1 cellular context compared by ENCODE assay signal in genomic region chr1:193060938-193061337, GRCh38.
TF ChIP-seq lines count a peak whose summit lies in the region.

No MANE protein-coding gene starts in this region.

TF ChIP-seq in K562, 482 proteins besides CTCF, POLR2A, EP300 and RAD21 (continued from another document):
- peak; percentile 68 to 87; a peak in 1 of 4 replicates for TF ChIP-seq SIN3A (IDR thresholded peaks at IDR 0.05; ENCODE audit: borderline replicate concordance in 2 of 2, control insufficient read depth in 1 of 2, low read depth in 2 of 2, low read length in 2 of 2)
- peak; percentile 71 for TF ChIP-seq NKRF (IDR thresholded peaks at IDR 0.05; ENCODE audit: borderline replicate concordance)
- no peak for TF ChIP-seq TAF1 (IDR thresholded peaks at IDR 0.05; ENCODE audit: control insufficient read depth, extremely low read depth, insufficient read depth, low read length, severe bottlenecking)
- TF ChIP-seq MAX (CRISPR knock-in tag; IDR thresholded peaks at IDR 0.05) = peak; percentile 20; the same call in 1 of the 2 replicates
- TF ChIP-seq EP400 (IDR thresholded peaks at IDR 0.05) = peak; percentile 62
- no peak for TF ChIP-seq ZNF764 (CRISPR knock-in tag; IDR thresholded peaks at IDR 0.05; ENCODE audit: low read depth)
- TF ChIP-seq MYC (IDR thresholded peaks at IDR 0.05; ENCODE audit: low read depth, low read length) = 0 out of 2 replicates have a peak, but pooled peaks have one; percentile 45
- no peak for TF ChIP-seq MYC (CRISPR knock-in tag; IDR thresholded peaks at IDR 0.05; ENCODE audit: borderline replicate concordance, low read depth)
- TF ChIP-seq, protein P1, sequence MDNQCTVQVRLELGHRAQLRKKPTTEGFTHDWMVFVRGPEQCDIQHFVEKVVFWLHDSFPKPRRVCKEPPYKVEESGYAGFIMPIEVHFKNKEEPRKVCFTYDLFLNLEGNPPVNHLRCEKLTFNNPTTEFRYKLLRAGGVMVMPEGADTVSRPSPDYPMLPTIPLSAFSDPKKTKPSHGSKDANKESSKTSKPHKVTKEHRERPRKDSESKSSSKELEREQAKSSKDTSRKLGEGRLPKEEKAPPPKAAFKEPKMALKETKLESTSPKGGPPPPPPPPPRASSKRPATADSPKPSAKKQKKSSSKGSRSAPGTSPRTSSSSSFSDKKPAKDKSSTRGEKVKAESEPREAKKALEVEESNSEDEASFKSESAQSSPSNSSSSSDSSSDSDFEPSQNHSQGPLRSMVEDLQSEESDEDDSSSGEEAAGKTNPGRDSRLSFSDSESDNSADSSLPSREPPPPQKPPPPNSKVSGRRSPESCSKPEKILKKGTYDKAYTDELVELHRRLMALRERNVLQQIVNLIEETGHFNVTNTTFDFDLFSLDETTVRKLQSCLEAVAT (IDR thresholded peaks at IDR 0.05) = 0 out of 4 replicates have a peak, but pooled peaks of 1 of the 2 experiments have one; percentile 35
- TF ChIP-seq, protein P2, sequence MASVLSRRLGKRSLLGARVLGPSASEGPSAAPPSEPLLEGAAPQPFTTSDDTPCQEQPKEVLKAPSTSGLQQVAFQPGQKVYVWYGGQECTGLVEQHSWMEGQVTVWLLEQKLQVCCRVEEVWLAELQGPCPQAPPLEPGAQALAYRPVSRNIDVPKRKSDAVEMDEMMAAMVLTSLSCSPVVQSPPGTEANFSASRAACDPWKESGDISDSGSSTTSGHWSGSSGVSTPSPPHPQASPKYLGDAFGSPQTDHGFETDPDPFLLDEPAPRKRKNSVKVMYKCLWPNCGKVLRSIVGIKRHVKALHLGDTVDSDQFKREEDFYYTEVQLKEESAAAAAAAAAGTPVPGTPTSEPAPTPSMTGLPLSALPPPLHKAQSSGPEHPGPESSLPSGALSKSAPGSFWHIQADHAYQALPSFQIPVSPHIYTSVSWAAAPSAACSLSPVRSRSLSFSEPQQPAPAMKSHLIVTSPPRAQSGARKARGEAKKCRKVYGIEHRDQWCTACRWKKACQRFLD (CRISPR knock-in tag; IDR thresholded peaks at IDR 0.05) = no peak
- TF ChIP-seq, protein P3, sequence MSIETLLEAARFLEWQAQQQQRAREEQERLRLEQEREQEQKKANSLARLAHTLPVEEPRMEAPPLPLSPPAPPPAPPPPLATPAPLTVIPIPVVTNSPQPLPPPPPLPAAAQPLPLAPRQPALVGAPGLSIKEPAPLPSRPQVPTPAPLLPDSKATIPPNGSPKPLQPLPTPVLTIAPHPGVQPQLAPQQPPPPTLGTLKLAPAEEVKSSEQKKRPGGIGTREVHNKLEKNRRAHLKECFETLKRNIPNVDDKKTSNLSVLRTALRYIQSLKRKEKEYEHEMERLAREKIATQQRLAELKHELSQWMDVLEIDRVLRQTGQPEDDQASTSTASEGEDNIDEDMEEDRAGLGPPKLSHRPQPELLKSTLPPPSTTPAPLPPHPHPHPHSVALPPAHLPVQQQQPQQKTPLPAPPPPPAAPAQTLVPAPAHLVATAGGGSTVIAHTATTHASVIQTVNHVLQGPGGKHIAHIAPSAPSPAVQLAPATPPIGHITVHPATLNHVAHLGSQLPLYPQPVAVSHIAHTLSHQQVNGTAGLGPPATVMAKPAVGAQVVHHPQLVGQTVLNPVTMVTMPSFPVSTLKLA (conservative IDR thresholded peaks at IDR 0.05) = peak; percentile 82 to 87
- peak; percentile 57 to 71; a peak in 3 of 4 replicates for TF ChIP-seq HDAC1 (IDR thresholded peaks at IDR 0.05)
- peak; percentile 63; the same call in 1 of the 2 replicates for TF ChIP-seq CREB3L1 (IDR thresholded peaks at IDR 0.05; ENCODE audit: borderline replicate concordance, low read depth)
- TF ChIP-seq, protein P4, sequence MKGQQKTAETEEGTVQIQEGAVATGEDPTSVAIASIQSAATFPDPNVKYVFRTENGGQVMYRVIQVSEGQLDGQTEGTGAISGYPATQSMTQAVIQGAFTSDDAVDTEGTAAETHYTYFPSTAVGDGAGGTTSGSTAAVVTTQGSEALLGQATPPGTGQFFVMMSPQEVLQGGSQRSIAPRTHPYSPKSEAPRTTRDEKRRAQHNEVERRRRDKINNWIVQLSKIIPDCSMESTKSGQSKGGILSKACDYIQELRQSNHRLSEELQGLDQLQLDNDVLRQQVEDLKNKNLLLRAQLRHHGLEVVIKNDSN (CRISPR knock-in tag; IDR thresholded peaks at IDR 0.05) = peak; percentile 36; the same call in 1 of the 2 replicates
- no peak for TF ChIP-seq ZNF75A (CRISPR knock-in tag; IDR thresholded peaks at IDR 0.05)
- no peak for TF ChIP-seq CHD1 (IDR thresholded peaks at IDR 0.05; ENCODE audit: low read length)
- TF ChIP-seq, protein P5, sequence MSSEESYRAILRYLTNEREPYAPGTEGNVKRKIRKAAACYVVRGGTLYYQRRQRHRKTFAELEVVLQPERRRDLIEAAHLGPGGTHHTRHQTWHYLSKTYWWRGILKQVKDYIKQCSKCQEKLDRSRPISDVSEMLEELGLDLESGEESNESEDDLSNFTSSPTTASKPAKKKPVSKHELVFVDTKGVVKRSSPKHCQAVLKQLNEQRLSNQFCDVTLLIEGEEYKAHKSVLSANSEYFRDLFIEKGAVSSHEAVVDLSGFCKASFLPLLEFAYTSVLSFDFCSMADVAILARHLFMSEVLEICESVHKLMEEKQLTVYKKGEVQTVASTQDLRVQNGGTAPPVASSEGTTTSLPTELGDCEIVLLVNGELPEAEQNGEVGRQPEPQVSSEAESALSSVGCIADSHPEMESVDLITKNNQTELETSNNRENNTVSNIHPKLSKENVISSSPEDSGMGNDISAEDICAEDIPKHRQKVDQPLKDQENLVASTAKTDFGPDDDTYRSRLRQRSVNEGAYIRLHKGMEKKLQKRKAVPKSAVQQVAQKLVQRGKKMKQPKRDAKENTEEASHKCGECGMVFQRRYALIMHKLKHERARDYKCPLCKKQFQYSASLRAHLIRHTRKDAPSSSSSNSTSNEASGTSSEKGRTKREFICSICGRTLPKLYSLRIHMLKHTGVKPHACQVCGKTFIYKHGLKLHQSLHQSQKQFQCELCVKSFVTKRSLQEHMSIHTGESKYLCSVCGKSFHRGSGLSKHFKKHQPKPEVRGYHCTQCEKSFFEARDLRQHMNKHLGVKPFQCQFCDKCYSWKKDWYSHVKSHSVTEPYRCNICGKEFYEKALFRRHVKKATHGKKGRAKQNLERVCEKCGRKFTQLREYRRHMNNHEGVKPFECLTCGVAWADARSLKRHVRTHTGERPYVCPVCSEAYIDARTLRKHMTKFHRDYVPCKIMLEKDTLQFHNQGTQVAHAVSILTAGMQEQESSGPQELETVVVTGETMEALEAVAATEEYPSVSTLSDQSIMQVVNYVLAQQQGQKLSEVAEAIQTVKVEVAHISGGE (CRISPR knock-in tag; IDR thresholded peaks at IDR 0.05) = 0 out of 6 replicates have a peak, but pooled peaks of 1 of the 3 experiments have one; percentile 5
TF ChIP-seq in K562: peak in this region for 12.
